3 cellular contexts compared by ENCODE assay signal in genomic region chr6:87583822-87584221, GRCh38.
TF ChIP-seq lines count a peak whose summit lies in the region.

No MANE protein-coding gene starts in this region.

TF ChIP-seq in HepG2, 621 proteins besides CTCF, POLR2A, EP300 and RAD21 (continues in another document):
- TF ChIP-seq SNRNP70 (IDR thresholded peaks at IDR 0.05; ENCODE audit: low read depth, low read length) (no peak), ZBTB39 (CRISPR knock-in tag; IDR thresholded peaks at IDR 0.05) (no peak), YY1 (IDR thresholded peaks at IDR 0.05; ENCODE audit: insufficient read depth, insufficient replicate concordance, low read depth, low read length) (no peak), TRIM24 (CRISPR knock-in tag; IDR thresholded peaks at IDR 0.05) (no peak), ZNF564 (CRISPR knock-in tag; IDR thresholded peaks at IDR 0.05) (no peak), PAXIP1 (CRISPR knock-in tag; conservative IDR thresholded peaks at IDR 0.05) (peak; percentile 76), TOE1 (CRISPR knock-in tag; IDR thresholded peaks at IDR 0.05) (no peak), ZNF766 (CRISPR knock-in tag; IDR thresholded peaks at IDR 0.05; ENCODE audit: borderline replicate concordance) (no peak), ZNF678 (CRISPR knock-in tag; IDR thresholded peaks at IDR 0.05) (no peak), MZF1 (CRISPR knock-in tag; IDR thresholded peaks at IDR 0.05; ENCODE audit: borderline replicate concordance) (no peak)

TF ChIP-seq in WTC11, 78 proteins besides CTCF, POLR2A, EP300 and RAD21:
- TF ChIP-seq GABPB1 (CRISPR knock-in tag; IDR thresholded peaks at IDR 0.05) (peak; percentile 62; the same call in 1 of the 2 replicates), AR (CRISPR knock-in tag; IDR thresholded peaks at IDR 0.05) (no peak)

TF ChIP-seq in HEK293T, 16 proteins besides CTCF, POLR2A, EP300 and RAD21:
- no peak for TF ChIP-seq SP1 (IDR thresholded peaks at IDR 0.05)
- no peak for TF ChIP-seq L3MBTL2 (conservative IDR thresholded peaks at IDR 0.05)
- no peak for TF ChIP-seq FOXK2 (IDR thresholded peaks at IDR 0.05)
- no peak for TF ChIP-seq CTBP1 (IDR thresholded peaks at IDR 0.05; ENCODE audit: borderline replicate concordance)
- no peak for TF ChIP-seq ZNF384 (IDR thresholded peaks at IDR 0.05)
- no peak for TF ChIP-seq FOXA1 (IDR thresholded peaks at IDR 0.05)
- TF ChIP-seq NFRKB (IDR thresholded peaks at IDR 0.05) = no peak
- no peak for TF ChIP-seq HDGF (IDR thresholded peaks at IDR 0.05; ENCODE audit: borderline replicate concordance)
- TF ChIP-seq ELF4 (IDR thresholded peaks at IDR 0.05) = no peak
- no peak for TF ChIP-seq PKNOX1 (IDR thresholded peaks at IDR 0.05)
